Comparison of ENCODE assay signal across 11 cellular contexts in genomic region chr5:27020965-27021364, GRCh38. TPM values are rescaled to one million over a fixed set of nuclear protein-coding genes. Genes with fewer than 3 reads are reported as not detected.
DNase-seq lines count a peak whose midpoint lies in the region; ATAC-seq, FAIRE-seq and TF ChIP-seq lines count a peak whose summit lies in the region.
"Had no signal": no experiment of that assay in that cellular context is flagged by ENCODE, and none has a peak within 500 bp of the region (broad histone marks: within the 10 kb centered on the region; RNA-seq: fewer than 3 reads in every experiment).

No MANE protein-coding gene starts in this region.

- FAIRE-seq in A549 (lab: Jason Lieb, UNC) (no peak), endometrium (lab: Jason Lieb, UNC) (peak; percentile 85)

- no peaks in the 10 kb centered on the region for H3K27me3 Mint-ChIP-seq in HFFc6 (ENCODE audit: insufficient read depth)
- no peaks in the 10 kb centered on the region for H3K27me3 Mint-ChIP-seq in endodermal cell (ENCODE audit: insufficient read depth)
- no peaks in the 10 kb centered on the region for H3K27me3 Mint-ChIP-seq in mesothelial cell of epicardium (ENCODE audit: low read depth)

- H3K4me3 Mint-ChIP-seq in HFFc6 = no peak overlapping the region
- H3K4me3 Mint-ChIP-seq in endodermal cell = no peak overlapping the region
- no peak overlapping the region for H3K4me3 Mint-ChIP-seq in mesothelial cell of epicardium

- TF ChIP-seq EP300 in A549 (IDR thresholded peaks at IDR 0.05) = no peak

- H3K4me1 ChIP-seq in A549 = no peaks in the 10 kb centered on the region
- H3K4me1 ChIP-seq in endodermal cell (ENCODE audit: control insufficient read depth, insufficient read depth, low read length) = no peaks in the 10 kb centered on the region

- POLR2A ChIA-PET in A549 (lab: Yijun Ruan, JAX) = interaction anchor here (0.6 kb wide), 1 partner anchor 9 kb away, joined by 3 read pairs; no protein-coding TSS in a partner anchor

- peak; percentile 60 to 72 for TF ChIP-seq RAD21 in A549 (conservative IDR thresholded peaks at IDR 0.05 in 1 of 2, IDR thresholded peaks at IDR 0.05 in 1 of 2)

- no peaks in the 10 kb centered on the region for H3K9me3 Mint-ChIP-seq in HFFc6
- H3K9me3 Mint-ChIP-seq in endodermal cell = no peaks in the 10 kb centered on the region
- no peaks in the 10 kb centered on the region for H3K9me3 Mint-ChIP-seq in mesothelial cell of epicardium

- CTCF ChIA-PET in A549 (lab: Yijun Ruan, JAX) = interaction anchor here (1.2 kb wide), 1 partner anchor 472 kb away, joined by 3 read pairs; no protein-coding TSS in a partner anchor

- H3K4me1 Mint-ChIP-seq in HFFc6 (ENCODE audit: low read depth) (no peaks in the 10 kb centered on the region), endodermal cell (no peaks in the 10 kb centered on the region), mesothelial cell of epicardium (peaks cover 9% of the 10 kb centered on the region)

- H3K36me3 ChIP-seq in endodermal cell (ENCODE audit: control insufficient read depth, insufficient read depth, low read length) = no peaks in the 10 kb centered on the region

- no peak overlapping the region for H3K4me2 ChIP-seq in A549

- no peak overlapping the region for H3K9ac ChIP-seq in endodermal cell (ENCODE audit: extremely low read depth, low read length, poor library complexity, severe bottlenecking)

- TF ChIP-seq POLR2A in A549 (IDR thresholded peaks at IDR 0.05; ENCODE audit: low read length) = no peak

- WGBS in A549 (ENCODE audit: missing lambda C conversion rate) = 15% methylated on average over 1 of the region's 1 CpG
- no CpG with 5 or more reads among the region's 1 CpG for WGBS in endodermal cell (ENCODE audit: insufficient coverage in 1 of 2, insufficient read length in 1 of 2), 2 experiments

- TF ChIP-seq CTCF in A549 (IDR thresholded peaks at IDR 0.05) (peak; percentile 47), HFFc6 (IDR thresholded peaks at IDR 0.05) (peak; percentile 68), endodermal cell (conservative IDR thresholded peaks at IDR 0.05) (no peak), mesothelial cell of epicardium (IDR thresholded peaks at IDR 0.05; ENCODE audit: unreplicated experiment) (no peak)

- H3K27me3 ChIP-seq in endodermal cell (ENCODE audit: control insufficient read depth, insufficient read depth, low read length, poor library complexity, severe bottlenecking) = no peaks in the 10 kb centered on the region

- ATAC-seq in A549 = no peak
- no peak for ATAC-seq in GM21423 (IDR thresholded peaks at IDR 0.05; ENCODE audit: unreplicated experiment)

- H3K27ac Mint-ChIP-seq in HFFc6 (no peak overlapping the region), endodermal cell (no peak overlapping the region), mesothelial cell of epicardium (no peak overlapping the region)

- no peak overlapping the region for H3K27ac ChIP-seq in A549
- H3K27ac ChIP-seq in endodermal cell (ENCODE audit: low read depth, low read length) = no peak overlapping the region

- H3K4me3 ChIP-seq in A549 = no peak overlapping the region
- H3K4me3 ChIP-seq in endodermal cell (ENCODE audit: low read length) = no peak overlapping the region

- H3K36me3 Mint-ChIP-seq in HFFc6 (ENCODE audit: low read depth) (no peaks in the 10 kb centered on the region), endodermal cell (ENCODE audit: low read depth) (no peaks in the 10 kb centered on the region), mesothelial cell of epicardium (no peaks in the 10 kb centered on the region)

- H3K9me3 ChIP-seq in A549 = no peaks in the 10 kb centered on the region
- no peaks in the 10 kb centered on the region for H3K9me3 ChIP-seq in endodermal cell (ENCODE audit: control insufficient read depth, low read length)

- DNase-seq in A549 (ENCODE audit: low read depth in 1 of 2, low spot score in 1 of 2) (peak in 1 of 2 experiments; percentile 34), HFFc6 (peak; percentile 11), NOMO-1 treated with DMSO at 0.1 percent for 48 hours (lab: John Stamatoyannopoulos, UW; ENCODE audit: unreplicated experiment) (peak; percentile 56), GDM1 (lab: John Stamatoyannopoulos, UW) (no peak), endodermal cell (no peak), mesothelial cell of epicardium (ENCODE audit: low spot score in 2 of 2, unreplicated experiment in 2 of 2) (no peak)
- DNase-seq: activated CD4-positive, CD25-positive, alpha-beta regulatory T cell; anterior cingulate cortex; DMS79 had no signal

TF ChIP-seq in A549, 52 proteins besides CTCF, POLR2A, EP300 and RAD21:
- no peak for TF ChIP-seq MAZ (IDR thresholded peaks at IDR 0.05; ENCODE audit: borderline replicate concordance, low read depth, low read length)
- peak; percentile 62 for TF ChIP-seq SMC3 (IDR thresholded peaks at IDR 0.05)
- peak; percentile 5 for TF ChIP-seq MAFK (IDR thresholded peaks at IDR 0.05; ENCODE audit: partially characterized antibody)
- TF ChIP-seq REST (IDR thresholded peaks at IDR 0.05) = no peak
- no peak for TF ChIP-seq ZNF302 (CRISPR knock-in tag; IDR thresholded peaks at IDR 0.05)

RNA-seq across cellular contexts. Expression of gene CDH9, which starts 17.4 kb away (rescaled TPM):
- polyA plus RNA-seq in A549 (2011; rRNA removed) (0.08 and 0.22 TPM in 2 replicates), A549 (2017; fragmentation: RNase III; extraction: RNeasy Plus Mini Kit Qiagen cat#74134 plus additional on column Dnase treatment) (not detected in 3 replicates)
- not detected in 2 replicates for polyA plus RNA-seq in A549 (2012; cell fraction: cytosol; rRNA removed)
- not detected in 2 replicates for polyA plus RNA-seq in A549 (2012; cell fraction: nucleus; rRNA removed)
- polyA minus RNA-seq in A549 (2011; rRNA and poly(A)+ RNA removed) = 0.58 TPM in 1 of 2 replicates, not detected in the other
- not detected for total RNA-seq in HFFc6 (2021; fragmentation: NEBNext Ultra II Directional; extraction: Animal tissue kit (Norgen Biotek cat#: 25700))
- total RNA-seq in endodermal cell (not detected), mesothelial cell of epicardium (0.65 to 1.2 TPM (median 0.66 TPM) in 3 replicates)
- polyA plus RNA-seq in endodermal cell (2013, experiment 1 of 2) = 2.5 TPM
- 1.7 TPM for polyA plus RNA-seq in endodermal cell (2013, experiment 2 of 2)

Comparison
In these comparisons a context has a peak if more than half of its experiments do, and no peak if none do; other contexts are left out.
1. DNase-seq: peak in HFFc6 (single experiment) and NOMO-1 treated with DMSO at 0.1 percent for 48 hours (single experiment); none in GDM1 (single experiment), endodermal cell (single experiment) and mesothelial cell of epicardium (0 of 2).
2. CTCF ChIP-seq: peak in A549 (single experiment) and HFFc6 (single experiment); none in endodermal cell (single experiment) and mesothelial cell of epicardium (single experiment).